In the genomic region with DNA sequence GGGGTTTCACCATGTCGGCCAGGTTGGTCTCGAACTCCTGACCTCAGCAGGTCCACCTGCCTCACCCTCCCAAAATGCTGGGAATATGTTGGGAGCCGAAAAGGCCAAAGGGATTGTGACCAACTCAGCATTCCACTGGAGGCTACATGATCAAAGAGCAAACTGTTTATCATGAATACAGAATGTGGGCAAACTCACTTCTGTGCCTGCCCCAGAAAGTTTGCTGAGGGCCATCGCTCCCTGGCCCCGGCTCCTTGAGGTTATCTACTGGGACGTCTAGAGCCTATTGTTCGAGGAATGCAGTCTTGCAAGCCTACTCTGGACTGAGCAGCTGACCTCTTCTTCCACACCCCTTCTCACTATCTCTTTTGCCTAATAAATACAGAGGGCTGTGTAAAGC, we compare ENCODE assay signal across 4 cellular contexts. TPM values are rescaled to one million over a fixed set of nuclear protein-coding genes. Genes with fewer than 3 reads are reported as not detected.
DNase-seq lines count a peak whose midpoint lies in the region; TF ChIP-seq lines count a peak whose summit lies in the region.
"Not testable (repeated sequence)": the region's sequence is repeated elsewhere in the genome, so short reads cannot be mapped to it uniquely, and the experiment has no call there.

No MANE protein-coding gene starts in this region.

- POLR2A ChIA-PET in Caco-2 (lab: Charles Lee); HEK293 (lab: Yijun Ruan, JAX): not testable (repeated sequence)

- H4K8ac ChIP-seq in trophoblast cell (ENCODE audit: low read depth, low read length) = not testable (repeated sequence)

- not testable (repeated sequence) for H3K4me3 ChIP-seq in Caco-2 (ENCODE audit: low read depth, low read length); HEK293 (ENCODE audit: low read depth, low read length); neural progenitor cell; trophoblast cell (ENCODE audit: low read depth, low read length)

- H3K4me1 ChIP-seq in Caco-2 = peaks cover 15% of the 10 kb centered on the region
- H3K4me1 ChIP-seq in HEK293 (ENCODE audit: control insufficient read depth, insufficient read depth, low read length); neural progenitor cell; trophoblast cell (ENCODE audit: control insufficient read depth in 1 of 2, insufficient read depth in 2 of 2, low read length in 2 of 2): not testable (repeated sequence)

- not testable (repeated sequence) for H3K9ac ChIP-seq in neural progenitor cell; trophoblast cell (ENCODE audit: low read length)

- not testable (repeated sequence) for H3K79me2 ChIP-seq in neural progenitor cell (ENCODE audit: low read depth); trophoblast cell (ENCODE audit: control insufficient read depth, insufficient read depth, low read length, poor library complexity)

- H3K27me3 ChIP-seq in Caco-2 (replicated peaks; ENCODE audit: control insufficient read depth, insufficient read depth, low read length); neural progenitor cell; trophoblast cell (ENCODE audit: insufficient read depth, low read length): not testable (repeated sequence)

- H2AFZ ChIP-seq in neural progenitor cell (replicated peaks); trophoblast cell (ENCODE audit: insufficient read depth, low read length, poor library complexity): not testable (repeated sequence)

- not testable (repeated sequence) for H3K18ac ChIP-seq in trophoblast cell (ENCODE audit: low read length)

- not testable (repeated sequence) for H4K91ac ChIP-seq in trophoblast cell (ENCODE audit: low read depth, low read length)

- H3F3A ChIP-seq in neural progenitor cell (ENCODE audit: low read depth) = not testable (repeated sequence)

- not testable (repeated sequence) for H3K36me3 ChIP-seq in Caco-2 (ENCODE audit: control insufficient read depth, insufficient read depth, low read length); neural progenitor cell; trophoblast cell (ENCODE audit: control insufficient read depth in 1 of 2, insufficient read depth in 2 of 2, low read length in 2 of 2)
- peaks cover 0 to 10% of the 10 kb centered on the region in 2 experiments; a peak in 1 of 3 replicates for H3K36me3 ChIP-seq in HEK293 (ENCODE audit: control insufficient read depth in 2 of 2, insufficient read depth in 1 of 2, low read length in 2 of 2)

- H2BK5ac ChIP-seq in trophoblast cell (ENCODE audit: low read depth, low read length, poor library complexity) = not testable (repeated sequence)

- H3K79me1 ChIP-seq in trophoblast cell (ENCODE audit: low read length) = not testable (repeated sequence)

- not testable (repeated sequence) for H4K12ac ChIP-seq in trophoblast cell (ENCODE audit: low read depth, low read length)

- H3K4me2 ChIP-seq in neural progenitor cell; trophoblast cell (ENCODE audit: low read length): not testable (repeated sequence)

- 0 out of 2 replicates have a peak, but pooled peaks cover 12% of the 10 kb centered on the region for H3K9me3 ChIP-seq in Caco-2
- not testable (repeated sequence) for H3K9me3 ChIP-seq in HEK293 (ENCODE audit: control insufficient read depth, insufficient read depth, low read depth, low read length); neural progenitor cell (ENCODE audit: low read depth); trophoblast cell (ENCODE audit: insufficient read depth, low read depth, low read length)

- not testable (repeated sequence) for H3K14ac ChIP-seq in trophoblast cell (ENCODE audit: low read length)

- not testable (repeated sequence) for H3K27ac ChIP-seq in HEK293 (ENCODE audit: extremely low read depth, low read depth, low read length); neural progenitor cell; trophoblast cell (ENCODE audit: low read depth, low read length)

- H3K4me1 Mint-ChIP-seq in Caco-2 (ENCODE audit: low read depth, unreplicated experiment) (peaks cover 20% of the 10 kb centered on the region), neural progenitor cell (peaks cover 13% of the 10 kb centered on the region)

- peak overlapping the region; percentile 32 for H3K27ac Mint-ChIP-seq in Caco-2 (ENCODE audit: unreplicated experiment)
- H3K27ac Mint-ChIP-seq in neural progenitor cell = peak overlapping the region; percentile 39

- TF ChIP-seq CTCF in Caco-2 (IDR thresholded peaks at IDR 0.05; ENCODE audit: insufficient read depth in 1 of 2, low read depth in 1 of 2, low read length in 1 of 2, severe bottlenecking in 1 of 2, unreplicated experiment in 1 of 2); HEK293 (tag by site-specific recombination; IDR thresholded peaks at IDR 0.05); neural progenitor cell (IDR thresholded peaks at IDR 0.05): not testable (repeated sequence)

- not testable (repeated sequence) for H3K9me3 Mint-ChIP-seq in Caco-2 (ENCODE audit: unreplicated experiment); neural progenitor cell

- intact Hi-C loops in Caco-2 (cut with micrococcal nuclease; ENCODE audit: unreplicated experiment) = loop anchor here (5.0 kb wide), 1 partner anchor 70 kb away; no protein-coding TSS in a partner anchor

- H2AK5ac ChIP-seq in trophoblast cell (ENCODE audit: low read length) = not testable (repeated sequence)

- H3K4me3 Mint-ChIP-seq in Caco-2 (ENCODE audit: unreplicated experiment) = peak overlapping the region; percentile 55
- not testable (repeated sequence) for H3K4me3 Mint-ChIP-seq in neural progenitor cell

- H3K36me3 Mint-ChIP-seq in Caco-2 (ENCODE audit: insufficient read depth, unreplicated experiment) = peaks cover 12% of the 10 kb centered on the region
- not testable (repeated sequence) for H3K36me3 Mint-ChIP-seq in neural progenitor cell

- H3K23ac ChIP-seq in trophoblast cell (ENCODE audit: low read length) = not testable (repeated sequence)

- WGBS in trophoblast cell (ENCODE audit: extremely low coverage, insufficient coverage, insufficient read length) = no CpG with 5 or more reads among the region's 7 CpGs

- H4K20me1 ChIP-seq in neural progenitor cell (ENCODE audit: low read depth) = not testable (repeated sequence)

- peak; percentile 43 to 50 for DNase-seq in Caco-2
- not testable (repeated sequence) for DNase-seq in neural progenitor cell (ENCODE audit: low spot score)
- DNase-seq in trophoblast cell = peak; percentile 81 to 83

- H3K4ac ChIP-seq in trophoblast cell (ENCODE audit: low read depth, low read length) = not testable (repeated sequence)

- not testable (repeated sequence) for H2BK12ac ChIP-seq in trophoblast cell (ENCODE audit: low read length)

- not testable (repeated sequence) for BruUV-seq in Caco-2 (replicated peaks; lab: Mats Ljungman, UMichigan)

- H2BK120ac ChIP-seq in trophoblast cell (ENCODE audit: insufficient read depth, low read length, poor library complexity) = not testable (repeated sequence)

- H3K27me3 Mint-ChIP-seq in Caco-2 (ENCODE audit: insufficient read depth, unreplicated experiment); neural progenitor cell (ENCODE audit: insufficient read depth, low read depth): not testable (repeated sequence)

- CTCF ChIA-PET in Caco-2 (lab: Charles Lee); HEK293 (lab: Yijun Ruan, JAX): not testable (repeated sequence)

TF ChIP-seq in HEK293, 187 proteins besides CTCF, POLR2A, EP300 and RAD21:
- peak; percentile 88; the same call in 1 of the 2 replicates for TF ChIP-seq ZNF544 (tag by site-specific recombination; IDR thresholded peaks at IDR 0.05)

RNA-seq across cellular contexts. Expression of a gene that starts 15.3 kb away (rescaled TPM):
- total RNA-seq in Caco-2 (2022) (113 and 124 TPM in 2 replicates), neural progenitor cell (ENCODE audit: low replicate concordance) (19.8 and 20.3 TPM in 2 replicates)
- 24.0 and 24.3 TPM in 2 replicates for polyA plus RNA-seq in trophoblast cell (2013)
